Comparison of ENCODE assay signal across 5 cellular contexts in the genomic region with DNA sequence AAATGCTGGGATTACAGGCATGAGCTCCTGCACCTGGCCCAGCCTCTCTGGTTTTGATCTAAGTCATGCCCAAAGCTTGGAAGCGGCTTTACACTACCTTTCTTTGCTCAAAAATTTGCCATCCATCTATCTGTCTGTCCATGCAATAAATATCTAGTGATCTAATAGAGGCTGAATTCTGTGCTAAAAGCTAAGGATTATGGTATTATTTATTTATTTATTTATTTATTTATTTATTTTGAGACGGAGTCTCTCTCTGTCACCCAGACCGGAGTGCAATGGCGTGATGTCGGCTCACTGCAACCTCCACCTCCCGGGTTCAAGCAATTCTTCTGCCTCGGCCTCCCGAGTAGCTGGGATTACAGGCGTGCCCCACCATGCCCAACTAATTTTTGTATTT. TPM values are rescaled to one million over a fixed set of nuclear protein-coding genes. Genes with fewer than 3 reads are reported as not detected.
"Had no signal": no experiment of that assay in that cellular context is flagged by ENCODE, and none has a peak within 500 bp of the region (broad histone marks: within the 10 kb centered on the region; RNA-seq: fewer than 3 reads in every experiment).

No MANE protein-coding gene starts in this region.

RNA-seq across cellular contexts. Expression of a gene that starts 30.7 kb away (rescaled TPM):
- total RNA-seq: M059J, Right ventricle myocardium superior, RPMI7951, SJSA1 had no signal
- polyA plus RNA-seq: SK-N-SH had no signal

RNA-seq across cellular contexts. Expression of a gene that starts 45.9 kb away (rescaled TPM):
- total RNA-seq: M059J, Right ventricle myocardium superior, RPMI7951, SJSA1 had no signal
- polyA plus RNA-seq: SK-N-SH had no signal

RNA-seq across cellular contexts. Expression of a gene that starts 51.1 kb away (rescaled TPM):
- total RNA-seq: M059J, Right ventricle myocardium superior, RPMI7951, SJSA1 had no signal
- polyA plus RNA-seq: SK-N-SH had no signal

RNA-seq across cellular contexts. Expression of a gene that starts 59.4 kb away (rescaled TPM):
- total RNA-seq: M059J, Right ventricle myocardium superior, RPMI7951, SJSA1 had no signal
- polyA plus RNA-seq: SK-N-SH had no signal
